Comparison of ENCODE assay signal across 8 cellular contexts in genomic region chr2:219627105-219628100, GRCh38. TPM values are rescaled to one million over a fixed set of nuclear protein-coding genes. Genes with fewer than 3 reads are reported as not detected.
DNase-seq lines count a peak whose midpoint lies in the region; ATAC-seq, FAIRE-seq and TF ChIP-seq lines count a peak whose summit lies in the region.

Gene SLC4A3, plus strand, starts transcription at chr2:219627630. Its CDS starts 363 bp downstream, at chr2:219627993.

- no peaks in the 10 kb centered on the region for H3K36me3 ChIP-seq in KMS-11 (ENCODE audit: insufficient read depth)
- H3K36me3 ChIP-seq in ascending aorta, result no peaks in the 10 kb centered on the region

- H3K27me3 ChIP-seq in KMS-11 (ENCODE audit: insufficient read depth, low read depth) (peaks cover 13% of the 10 kb centered on the region; the same call in 1 of the 2 replicates), ascending aorta (no peaks in the 10 kb centered on the region)

- peak; percentile 72 for DNase-seq in D721Med (ENCODE audit: insufficient read length, low spot score)
- DNase-seq in ascending aorta (ENCODE audit: low spot score in 2 of 2), result peak in 1 of 2 donors; percentile 61
- DNase-seq in hepatic stellate cell (ENCODE audit: low spot score), result peak; percentile 82
- no peak for DNase-seq in NCI-H524 treated with DMSO at 0.1 percent for 48 hours (lab: John Stamatoyannopoulos, UW)

- no peak for ATAC-seq in GM21367 (IDR thresholded peaks at IDR 0.05; ENCODE audit: unreplicated experiment)
- ATAC-seq in HG03139 (IDR thresholded peaks at IDR 0.05; ENCODE audit: unreplicated experiment), result no peak

- FAIRE-seq in D721Med (lab: Jason Lieb, UNC), result no peak

- no peak within 1 kb of the TSS for H3K9ac ChIP-seq in KMS-11

- peak within 1 kb of the TSS; percentile 29; the same call in 1 of the 2 replicates for H3K4me2 ChIP-seq in KMS-11

- H3K79me2 ChIP-seq in KMS-11 (ENCODE audit: insufficient read depth, low read depth), result no peaks in the 10 kb centered on the region

- H3K27ac ChIP-seq in KMS-11 (no peak within 1 kb of the TSS), ascending aorta (no peak within 1 kb of the TSS), skin epidermis (peak within 1 kb of the TSS in 16 of 21 experiments; percentile 14 to 79 (median 50))

- no peaks in the 10 kb centered on the region for H4K20me1 ChIP-seq in KMS-11 (ENCODE audit: insufficient read depth)

- H3K4me3 ChIP-seq in KMS-11 (IDR thresholded peaks at IDR 0.05; ENCODE audit: insufficient read depth, low read depth, low read length) (no peak within 1 kb of the TSS), ascending aorta (peak within 1 kb of the TSS; percentile 64 to 67), skin epidermis (peak within 1 kb of the TSS; percentile 23 to 62 (median 44))

- no peak within 1 kb of the TSS for H2AFZ ChIP-seq in KMS-11 (ENCODE audit: low read depth)

- H3K9me3 ChIP-seq in ascending aorta, result no peaks in the 10 kb centered on the region

- H3K4me1 ChIP-seq in KMS-11 (ENCODE audit: low read depth, poor library complexity, severe bottlenecking) (no peaks in the 10 kb centered on the region), ascending aorta (peaks cover 0 to 3% of the 10 kb centered on the region in 2 donors)

- intact Hi-C loops in ascending aorta (cut with DNase I), result no loop called here

- no peak for TF ChIP-seq CTCF in D721Med (IDR thresholded peaks at IDR 0.05; ENCODE audit: insufficient read depth, missing control alignments)
- TF ChIP-seq CTCF in KMS-11 (conservative IDR thresholded peaks at IDR 0.05; ENCODE audit: low read depth, low read length), result no peak
- no peak for TF ChIP-seq CTCF in ascending aorta (IDR thresholded peaks at IDR 0.05)

RNA-seq across cellular contexts. Expression of gene SLC4A3, which starts in this region (rescaled TPM):
- total RNA-seq in ascending aorta, result 1.8 TPM

Comparison
In these comparisons a context has a peak if more than half of its experiments do, and no peak if none do; other contexts are left out.
1. H3K27ac ChIP-seq: peak in skin epidermis (16 of 21); none in KMS-11 (single experiment) and ascending aorta (0 of 2).